In genomic region chr17:75646626-75646968, GRCh38 we compare ENCODE assay signal across 16 cellular contexts. TPM values are rescaled to one million over a fixed set of nuclear protein-coding genes. Genes with fewer than 3 reads are reported as not detected.
DNase-seq lines count a peak whose midpoint lies in the region; ATAC-seq and TF ChIP-seq lines count a peak whose summit lies in the region.
"Had no signal": no experiment of that assay in that cellular context is flagged by ENCODE, and none has a peak within 500 bp of the region (broad histone marks: within the 10 kb centered on the region; RNA-seq: fewer than 3 reads in every experiment).

No MANE protein-coding gene starts in this region.

- no peaks in the 10 kb centered on the region for H3K79me2 ChIP-seq in GM23338 (replicated peaks; ENCODE audit: insufficient read depth)

- no peak for DNase-seq in central memory CD8-positive, alpha-beta T cell (ENCODE audit: low spot score in 2 of 2)
- DNase-seq in stimulated activated naive B cell treated with anti-CD40 and anti-IgM and Interleukin-4, amounts not matched to agents 10 μg/mL and 1 μg/mL and 100 μg/mL, for 72 hours: no peak
- no peak for DNase-seq in GM23338 (ENCODE audit: low spot score)
- no peak for DNase-seq in NCI-H1105 treated with DMSO at 0.1 percent for 48 hours (lab: John Stamatoyannopoulos, UW)
- no peak for DNase-seq in NCI-H187 treated with DMSO at 0.1 percent for 48 hours (lab: John Stamatoyannopoulos, UW)
- DNase-seq: activated CD8-positive, alpha-beta memory T cell treated with anti-CD3 and anti-CD28 coated beads for 24 hours; activated naive CD4-positive, alpha-beta T cell treated with anti-CD3 and anti-CD28 coated beads, Interleukin-2, amount 50 U/mL, for 16 hours; CD4-positive, alpha-beta T cell; NCI-H510A; RPMI8226; stimulated activated CD4-positive, alpha-beta T cell treated with anti-CD3 and anti-CD28 coated beads, Interleukin-1b, Interleukin-23, amount 100 ng/mL, for 48 hours had no signal

- H3K27me3 Mint-ChIP-seq in central memory CD8-positive, alpha-beta T cell: no peaks in the 10 kb centered on the region
- H3K27me3 Mint-ChIP-seq in stimulated activated naive B cell treated with anti-CD40 and anti-IgM and Interleukin-4, amounts not matched to agents 10 μg/mL and 1 μg/mL and 100 μg/mL, for 72 hours: no peaks in the 10 kb centered on the region
- H3K27me3 Mint-ChIP-seq in GM23338 (ENCODE audit: insufficient read depth, low read depth, poor library complexity): peaks cover 5% of the 10 kb centered on the region
- H3K27me3 Mint-ChIP-seq: CD4-positive, alpha-beta T cell had no signal

- H2AFZ ChIP-seq in GM23338: no peak overlapping the region

- TF ChIP-seq CTCF in liver (IDR thresholded peaks at IDR 0.05; ENCODE audit: low read depth, low read length, missing input control) (no peak), GM23338 (conservative IDR thresholded peaks at IDR 0.05; ENCODE audit: low read depth in 2 of 2) (no peak)

- ATAC-seq in HG02759 (IDR thresholded peaks at IDR 0.05; ENCODE audit: unreplicated experiment): peak; percentile 15
- ATAC-seq in central memory CD8-positive, alpha-beta T cell (replicated peaks; ENCODE audit: extremely low read depth, poor library complexity, severe bottlenecking): no peak
- ATAC-seq in stimulated activated naive B cell treated with anti-CD40 and anti-IgM and Interleukin-4, amounts not matched to agents 10 μg/mL and 1 μg/mL and 100 μg/mL, for 72 hours (replicated peaks): no peak
- ATAC-seq in GM23338: no peak
- ATAC-seq in GM18519 (IDR thresholded peaks at IDR 0.05; ENCODE audit: low FRiP score, unreplicated experiment): no peak

- H3K9me2 ChIP-seq in GM23338 (ENCODE audit: insufficient read depth): 0 out of 2 replicates have a peak, but pooled peaks cover 3% of the 10 kb centered on the region

- no peak overlapping the region for H3K4me3 ChIP-seq in liver (ENCODE audit: low read depth in 1 of 3, low read length in 3 of 3)
- H3K4me3 ChIP-seq in GM23338: no peak overlapping the region
- H3K4me3 ChIP-seq: coronary artery, gastroesophageal sphincter had no signal

- no peaks in the 10 kb centered on the region for H3K9me3 ChIP-seq in liver (ENCODE audit: control insufficient read depth in 4 of 4, low read length in 3 of 4)
- H3K9me3 ChIP-seq: gastroesophageal sphincter had no signal

- H3K9me3 Mint-ChIP-seq in central memory CD8-positive, alpha-beta T cell: no peaks in the 10 kb centered on the region
- H3K9me3 Mint-ChIP-seq in stimulated activated naive B cell treated with anti-CD40 and anti-IgM and Interleukin-4, amounts not matched to agents 10 μg/mL and 1 μg/mL and 100 μg/mL, for 72 hours: no peaks in the 10 kb centered on the region
- no peaks in the 10 kb centered on the region for H3K9me3 Mint-ChIP-seq in GM23338
- H3K9me3 Mint-ChIP-seq: CD4-positive, alpha-beta T cell had no signal

- H4K20me1 ChIP-seq in GM23338 (replicated peaks; ENCODE audit: insufficient read depth): no peaks in the 10 kb centered on the region; the same call in 1 of the 2 replicates

- H3K27ac Mint-ChIP-seq in central memory CD8-positive, alpha-beta T cell (ENCODE audit: low read depth): peak overlapping the region; percentile 19
- peak overlapping the region; percentile 81 for H3K27ac Mint-ChIP-seq in stimulated activated naive B cell treated with anti-CD40 and anti-IgM and Interleukin-4, amounts not matched to agents 10 μg/mL and 1 μg/mL and 100 μg/mL, for 72 hours
- H3K27ac Mint-ChIP-seq in GM23338: no peak overlapping the region
- H3K27ac Mint-ChIP-seq: CD4-positive, alpha-beta T cell had no signal

- H3K4me1 Mint-ChIP-seq in central memory CD8-positive, alpha-beta T cell: no peaks in the 10 kb centered on the region
- H3K4me1 Mint-ChIP-seq in stimulated activated naive B cell treated with anti-CD40 and anti-IgM and Interleukin-4, amounts not matched to agents 10 μg/mL and 1 μg/mL and 100 μg/mL, for 72 hours: peaks cover 11 to 16% of the 10 kb centered on the region in 2 donors
- peaks cover 17% of the 10 kb centered on the region for H3K4me1 Mint-ChIP-seq in GM23338

- H3K4me2 ChIP-seq in GM23338: no peak overlapping the region

- peaks cover 6 to 17% (median 11%) of the 10 kb centered on the region in 4 donors for H3K4me1 ChIP-seq in liver (ENCODE audit: control insufficient read depth in 4 of 4, insufficient read depth in 4 of 4, low read length in 3 of 4)
- H3K4me1 ChIP-seq in GM23338 (ENCODE audit: insufficient read depth): peaks cover 16% of the 10 kb centered on the region
- H3K4me1 ChIP-seq: gastroesophageal sphincter had no signal

- H3K4me3 Mint-ChIP-seq in central memory CD8-positive, alpha-beta T cell: no peak overlapping the region
- H3K4me3 Mint-ChIP-seq in stimulated activated naive B cell treated with anti-CD40 and anti-IgM and Interleukin-4, amounts not matched to agents 10 μg/mL and 1 μg/mL and 100 μg/mL, for 72 hours: no peak overlapping the region
- H3K4me3 Mint-ChIP-seq in GM23338: no peak overlapping the region
- H3K4me3 Mint-ChIP-seq: CD4-positive, alpha-beta T cell had no signal

- H3K9ac ChIP-seq in liver (ENCODE audit: low read depth in 1 of 2, low read length in 2 of 2): peak overlapping the region; percentile 24 to 85

- H3K27ac ChIP-seq in liver (ENCODE audit: low read depth in 1 of 2, low read length in 2 of 2) (peak overlapping the region; percentile 81 to 90), GM23338 (ENCODE audit: low read depth) (no peak overlapping the region)
- H3K27ac ChIP-seq: coronary artery, gastroesophageal sphincter had no signal

- H3K36me3 Mint-ChIP-seq in central memory CD8-positive, alpha-beta T cell (ENCODE audit: insufficient read depth): no peaks in the 10 kb centered on the region
- peaks cover 40 to 44% of the 10 kb centered on the region in 2 donors for H3K36me3 Mint-ChIP-seq in stimulated activated naive B cell treated with anti-CD40 and anti-IgM and Interleukin-4, amounts not matched to agents 10 μg/mL and 1 μg/mL and 100 μg/mL, for 72 hours
- peaks cover 30% of the 10 kb centered on the region for H3K36me3 Mint-ChIP-seq in GM23338 (ENCODE audit: low read depth)

- H3K36me3 ChIP-seq in liver (ENCODE audit: control insufficient read depth in 4 of 4, insufficient read depth in 3 of 4, low read depth in 1 of 4, low read length in 3 of 4) (peaks cover 7 to 23% (median 11%) of the 10 kb centered on the region in 4 donors), GM23338 (ENCODE audit: insufficient read depth) (no peaks in the 10 kb centered on the region; the same call in 1 of the 2 replicates)

- H3F3A ChIP-seq in GM23338 (replicated peaks; ENCODE audit: low read depth): no peaks in the 10 kb centered on the region

- WGBS in liver: 88% methylated on average over 7 of the region's 7 CpGs

- H3K27me3 ChIP-seq in liver (ENCODE audit: control insufficient read depth in 4 of 4, insufficient read depth in 4 of 4, low read length in 3 of 4) (no peaks in the 10 kb centered on the region), GM23338 (ENCODE audit: insufficient read depth) (no peaks in the 10 kb centered on the region)
- H3K27me3 ChIP-seq: gastroesophageal sphincter had no signal

- no peak for TF ChIP-seq RAD21 in liver (IDR thresholded peaks at IDR 0.05)

TF ChIP-seq in GM23338, 12 proteins besides CTCF, POLR2A, EP300 and RAD21 (continues in another document):
- TF ChIP-seq REST (IDR thresholded peaks at IDR 0.05; ENCODE audit: unreplicated experiment): no peak
- TF ChIP-seq EZH2 (IDR thresholded peaks at IDR 0.05; ENCODE audit: low read depth, unreplicated experiment): no peak
- no peak for TF ChIP-seq JUNB (IDR thresholded peaks at IDR 0.05; ENCODE audit: unreplicated experiment)
- TF ChIP-seq CREB1 (CRISPR knock-in tag; IDR thresholded peaks at IDR 0.05; ENCODE audit: low read depth): no peak
- no peak for TF ChIP-seq ZNF114 (CRISPR knock-in tag; IDR thresholded peaks at IDR 0.05)
- no peak for TF ChIP-seq EZH2phosphoT487 (IDR thresholded peaks at IDR 0.05; ENCODE audit: unreplicated experiment)
- no peak for TF ChIP-seq STAT1 (IDR thresholded peaks at IDR 0.05; ENCODE audit: unreplicated experiment)

RNA-seq across cellular contexts. Expression of gene SMIM5, which starts 13.4 kb away (rescaled TPM):
- 10 to 100 TPM in 1 of 2 donors, under 1 TPM in 1; 0.25 to 54.9 TPM for total RNA-seq in liver
- polyA plus RNA-seq in liver (under 1 TPM; 0.10 TPM), GM23338 (2016; fragmentation: Nextera tagmentation; extraction: Ambion mirVana) (0.16 TPM in 1 of 2 replicates, not detected in the other)
- not detected in 2 replicates for total RNA-seq in GM23338 (2014; rRNA removed; shearing (Covaris generic))

RNA-seq across cellular contexts. Expression of gene RECQL5, which starts 20.4 kb away (rescaled TPM):
- 10 to 100 TPM; 12.1 to 15.1 TPM for total RNA-seq in liver
- polyA plus RNA-seq in liver (10 to 100 TPM in 1 of 2 donors, 1 to 10 TPM in 1; 8.3 to 10.9 TPM), GM23338 (2016; fragmentation: Nextera tagmentation; extraction: Ambion mirVana) (19.9 and 20.0 TPM in 2 replicates)
- 23.3 and 24.5 TPM in 2 replicates for total RNA-seq in GM23338 (2014; rRNA removed; shearing (Covaris generic))

RNA-seq across cellular contexts. Expression of gene SAP30BP, which starts 20.5 kb away (rescaled TPM):
- total RNA-seq in liver: 10 to 100 TPM; 20.9 to 32.5 TPM
- polyA plus RNA-seq in liver (10 to 100 TPM; 27.9 to 33.4 TPM), GM23338 (2016; fragmentation: Nextera tagmentation; extraction: Ambion mirVana) (95.0 and 97.9 TPM in 2 replicates)
- 44.9 and 60.9 TPM in 2 replicates for total RNA-seq in GM23338 (2014; rRNA removed; shearing (Covaris generic))

RNA-seq across cellular contexts. Expression of gene MYO15B, which starts 59.0 kb away (rescaled TPM):
- 10 to 100 TPM; 21.2 to 34.4 TPM for total RNA-seq in liver
- 10 to 100 TPM; 13.3 to 14.8 TPM for polyA plus RNA-seq in liver
- 7.2 and 12.4 TPM in 2 replicates for total RNA-seq in GM23338 (2014; rRNA removed; shearing (Covaris generic))
- polyA plus RNA-seq in GM23338 (2016; fragmentation: Nextera tagmentation; extraction: Ambion mirVana): 3.8 and 6.6 TPM in 2 replicates
